Comparison of ENCODE assay signal across 8 cellular contexts in the genomic region with DNA sequence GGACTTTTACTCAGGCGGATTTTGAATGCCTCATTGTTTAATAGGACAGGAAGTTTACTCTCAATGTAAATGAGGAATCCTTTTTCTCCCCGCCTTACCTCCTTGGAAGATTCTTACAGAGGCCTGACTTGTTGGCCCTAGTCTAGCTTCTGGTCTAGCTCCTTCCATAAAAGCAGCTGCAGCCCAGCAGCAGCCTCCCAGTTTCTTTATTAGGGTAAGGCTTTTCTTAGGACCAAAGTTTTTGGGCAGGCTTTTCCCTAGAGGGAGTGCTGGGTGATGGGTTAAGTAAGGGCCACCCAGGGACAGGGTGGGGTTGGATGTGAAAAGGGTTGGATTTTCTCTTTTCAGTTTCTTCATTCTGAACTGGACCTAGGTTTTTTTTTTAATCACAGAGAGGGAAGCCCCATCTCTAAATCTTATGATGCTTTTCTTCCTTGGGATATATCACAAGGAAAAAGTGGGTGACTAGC.
DNase-seq lines count a peak whose midpoint lies in the region; ATAC-seq lines count a peak whose summit lies in the region.

No MANE protein-coding gene starts in this region.

- H3K36me3 ChIP-seq in iPS-18a (ENCODE audit: control insufficient read depth, low read depth, low read length): no peaks in the 10 kb centered on the region

- H3K4me1 ChIP-seq in iPS-18a (ENCODE audit: control insufficient read depth, low read depth, low read length): peaks cover 21% of the 10 kb centered on the region

- no peak for ATAC-seq in stimulated activated memory B cell treated with anti-CD40 and anti-IgM and Interleukin-4, amounts not matched to agents 10 μg/mL and 1 μg/mL and 100 μg/mL, for 72 hours
- no peak for ATAC-seq in GM18873 (IDR thresholded peaks at IDR 0.05; ENCODE audit: low FRiP score, unreplicated experiment)

- H3K4me3 ChIP-seq in iPS-18a (ENCODE audit: low read length): peak overlapping the region; percentile 28

- no peaks in the 10 kb centered on the region for H3K27me3 ChIP-seq in iPS-18a (ENCODE audit: control insufficient read depth, insufficient read depth, low read length)

- peak; percentile 60 for DNase-seq in DMS153 treated with DMSO at 0.1 percent for 48 hours (lab: John Stamatoyannopoulos, UW; ENCODE audit: unreplicated experiment)
- DNase-seq in DMS153 (lab: John Stamatoyannopoulos, UW): no peak
- DNase-seq in activated CD8-positive, alpha-beta memory T cell treated with anti-CD3 and anti-CD28 coated beads, Interleukin-2, amount 50 U/mL, for 48 hours: peak; percentile 52
- DNase-seq in inferior parietal cortex (ENCODE audit: extremely low spot score): no peak
- DNase-seq in stimulated activated CD4-positive, alpha-beta T cell treated with anti-CD3 and anti-CD28 coated beads, Interleukin-4, amount 100 ng/mL, for 24 hours: no peak

- peaks cover 55% of the 10 kb centered on the region for H3K4me1 Mint-ChIP-seq in stimulated activated memory B cell treated with anti-CD40 and anti-IgM and Interleukin-4, amounts not matched to agents 10 μg/mL and 1 μg/mL and 100 μg/mL, for 72 hours

- H3K27ac ChIP-seq in iPS-18a (ENCODE audit: low read length): no peak overlapping the region

- no peaks in the 10 kb centered on the region for H3K9me3 Mint-ChIP-seq in stimulated activated memory B cell treated with anti-CD40 and anti-IgM and Interleukin-4, amounts not matched to agents 10 μg/mL and 1 μg/mL and 100 μg/mL, for 72 hours

- H3K4me3 Mint-ChIP-seq in stimulated activated memory B cell treated with anti-CD40 and anti-IgM and Interleukin-4, amounts not matched to agents 10 μg/mL and 1 μg/mL and 100 μg/mL, for 72 hours: no peak overlapping the region

- peak overlapping the region; percentile 30 for H3K9ac ChIP-seq in iPS-18a (ENCODE audit: low read length)

- no peaks in the 10 kb centered on the region for H3K36me3 Mint-ChIP-seq in stimulated activated memory B cell treated with anti-CD40 and anti-IgM and Interleukin-4, amounts not matched to agents 10 μg/mL and 1 μg/mL and 100 μg/mL, for 72 hours

- H3K27ac Mint-ChIP-seq in stimulated activated memory B cell treated with anti-CD40 and anti-IgM and Interleukin-4, amounts not matched to agents 10 μg/mL and 1 μg/mL and 100 μg/mL, for 72 hours: peak overlapping the region; percentile 32

- no peaks in the 10 kb centered on the region for H3K9me3 ChIP-seq in iPS-18a (ENCODE audit: control insufficient read depth, low read depth, low read length)

- H3K27me3 Mint-ChIP-seq in stimulated activated memory B cell treated with anti-CD40 and anti-IgM and Interleukin-4, amounts not matched to agents 10 μg/mL and 1 μg/mL and 100 μg/mL, for 72 hours: no peaks in the 10 kb centered on the region

Comparison
In these comparisons a context has a peak if more than half of its experiments do, and no peak if none do; other contexts are left out.
1. DNase-seq: peak in DMS153 treated with DMSO at 0.1 percent for 48 hours (single experiment) and activated CD8-positive, alpha-beta memory T cell treated with anti-CD3 and anti-CD28 coated beads, Interleukin-2, amount 50 U/mL, for 48 hours (single experiment); none in DMS153 (single experiment), inferior parietal cortex (single experiment) and stimulated activated CD4-positive, alpha-beta T cell treated with anti-CD3 and anti-CD28 coated beads, Interleukin-4, amount 100 ng/mL, for 24 hours (single experiment).